22 cellular contexts compared by ENCODE assay signal in the genomic region with DNA sequence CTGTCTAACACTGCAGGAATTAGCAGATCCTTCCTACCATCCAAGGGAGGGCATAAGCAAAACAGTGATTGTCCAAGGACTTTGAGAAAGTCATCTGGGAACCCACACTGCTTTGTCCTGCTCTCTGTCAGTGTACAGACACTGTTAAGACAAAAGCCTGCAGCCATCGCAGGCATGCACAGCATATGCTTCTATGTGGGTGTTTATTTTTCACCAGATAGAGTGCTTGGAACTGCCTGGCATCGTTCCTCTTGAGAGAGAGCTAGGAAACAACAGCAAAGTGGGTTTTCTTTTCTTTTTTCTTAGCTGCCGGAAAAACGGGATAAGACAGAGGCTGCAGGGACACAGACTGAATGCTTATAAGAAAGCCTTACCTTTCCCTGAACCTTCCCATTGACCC.
"Had no signal": no experiment of that assay in that cellular context is flagged by ENCODE, and none has a peak within 500 bp of the region (broad histone marks: within the 10 kb centered on the region; RNA-seq: fewer than 3 reads in every experiment).

No MANE protein-coding gene starts in this region.

- H3K27ac ChIP-seq: HL-60, KMS-11, SJSA1, SK-N-MC had no signal

- DNase-seq: Kasumi-1, MM.1S, NCI-H1092 treated with DMSO at 0.1 percent for 48 hours, NCI-H1436, NCI-H187, NCI-H2029, NCI-H2081 treated with DMSO at 0.1 percent for 48 hours, NCI-H2171, NCI-H226, NCI-H446 treated with DMSO at 0.1 percent for 48 hours, NCI-H510A treated with DMSO at 0.1 percent for 48 hours, NCI-H526, NCI-H748 treated with DMSO at 0.1 percent for 48 hours, Right ventricle myocardium superior, RPMI8226, SIG-M5 had no signal

- H3K36me3 ChIP-seq: SJSA1 had no signal

- H3K9me3 ChIP-seq: SJSA1 had no signal

- ATAC-seq: K562 had no signal

- H3K27me3 ChIP-seq: SJSA1 had no signal

- H3K4me3 ChIP-seq: K562, SJSA1, SK-N-MC had no signal

- H3K27ac Mint-ChIP-seq: IgD-negative memory B cell had no signal

- H3K9ac ChIP-seq: KMS-11 had no signal
